In genomic region chr3:196144383-196145105, GRCh38 we compare ENCODE assay signal across 16 cellular contexts.
DNase-seq lines count a peak whose midpoint lies in the region; ATAC-seq lines count a peak whose summit lies in the region.
"Had no signal": no experiment of that assay in that cellular context is flagged by ENCODE, and none has a peak within 500 bp of the region (broad histone marks: within the 10 kb centered on the region; RNA-seq: fewer than 3 reads in every experiment).

No MANE protein-coding gene starts in this region.

- intact Hi-C loops in head of caudate nucleus (cut with DNase I) = no loop called here

- no peaks in the 10 kb centered on the region for H3K27me3 Mint-ChIP-seq in activated naive CD4-positive, alpha-beta T cell treated with anti-CD3 and anti-CD28 coated beads, Interleukin-2, amount 50 U/mL, for 24 hours
- no peaks in the 10 kb centered on the region for H3K27me3 Mint-ChIP-seq in T-helper 1 cell treated with Interleukin-12 subunit alpha and Interleukin-12 subunit beta and Interleukin-4 antibody, amounts not matched to agents 30 μg/mL and 1 μg/mL, for 36 hours (ENCODE audit: low read depth)

- H3K4me1 Mint-ChIP-seq in activated naive CD4-positive, alpha-beta T cell treated with anti-CD3 and anti-CD28 coated beads, Interleukin-2, amount 50 U/mL, for 24 hours = no peaks in the 10 kb centered on the region
- peaks cover 17% of the 10 kb centered on the region for H3K4me1 Mint-ChIP-seq in T-helper 1 cell treated with Interleukin-12 subunit alpha and Interleukin-12 subunit beta and Interleukin-4 antibody, amounts not matched to agents 30 μg/mL and 1 μg/mL, for 36 hours (ENCODE audit: low read depth)

- no peaks in the 10 kb centered on the region for H3K36me3 Mint-ChIP-seq in activated naive CD4-positive, alpha-beta T cell treated with anti-CD3 and anti-CD28 coated beads, Interleukin-2, amount 50 U/mL, for 24 hours
- H3K36me3 Mint-ChIP-seq in activated naive CD4-positive, alpha-beta T cell treated with anti-CD3 and anti-CD28 coated beads, Interleukin-2, amount 50 U/mL, for 72 hours = no peaks in the 10 kb centered on the region
- H3K36me3 Mint-ChIP-seq in T-helper 1 cell treated with Interleukin-12 subunit alpha and Interleukin-12 subunit beta and Interleukin-4 antibody, amounts not matched to agents 30 μg/mL and 1 μg/mL, for 36 hours (ENCODE audit: low read depth) = peaks cover 2% of the 10 kb centered on the region

- H3K27ac ChIP-seq in epithelial cell of prostate = peak overlapping the region; percentile 37
- H3K27ac ChIP-seq: colonic mucosa, gastroesophageal sphincter, WERI-Rb-1 had no signal

- H3K9me3 Mint-ChIP-seq in activated naive CD4-positive, alpha-beta T cell treated with anti-CD3 and anti-CD28 coated beads, Interleukin-2, amount 50 U/mL, for 24 hours = no peaks in the 10 kb centered on the region
- no peaks in the 10 kb centered on the region for H3K9me3 Mint-ChIP-seq in activated naive CD4-positive, alpha-beta T cell treated with anti-CD3 and anti-CD28 coated beads, Interleukin-2, amount 50 U/mL, for 72 hours
- no peaks in the 10 kb centered on the region for H3K9me3 Mint-ChIP-seq in T-helper 1 cell treated with Interleukin-12 subunit alpha and Interleukin-12 subunit beta and Interleukin-4 antibody, amounts not matched to agents 30 μg/mL and 1 μg/mL, for 36 hours

- H3K4me3 Mint-ChIP-seq in activated naive CD4-positive, alpha-beta T cell treated with anti-CD3 and anti-CD28 coated beads, Interleukin-2, amount 50 U/mL, for 24 hours = peak overlapping the region; percentile 23
- H3K4me3 Mint-ChIP-seq in T-helper 1 cell treated with Interleukin-12 subunit alpha and Interleukin-12 subunit beta and Interleukin-4 antibody, amounts not matched to agents 30 μg/mL and 1 μg/mL, for 36 hours = no peak overlapping the region

- no peak for DNase-seq in activated naive CD4-positive, alpha-beta T cell treated with anti-CD3 and anti-CD28 coated beads, Interleukin-2, amount 50 U/mL, for 72 hours (ENCODE audit: low spot score in 2 of 2)
- DNase-seq in epithelial cell of prostate (ENCODE audit: low read depth, low spot score) (no peak), stromal cell of bone marrow (ENCODE audit: low read depth) (peak; percentile 11), head of caudate nucleus (no peak), COR-L47 (lab: John Stamatoyannopoulos, UW) (no peak), T1000 (lab: John Stamatoyannopoulos, UW) (no peak)
- DNase-seq: AML-193; colonic mucosa; GF-D8; NCI-H1105 treated with DMSO at 0.1 percent for 48 hours; NCI-H524; stimulated activated CD4-positive, alpha-beta T cell treated with anti-CD3 and anti-CD28 coated beads, Interleukin-12 subunit alpha, Interleukin-12 subunit beta, amount 100 ng/mL, for 4 hours; WERI-Rb-1 had no signal

- no peak overlapping the region for H3K27ac Mint-ChIP-seq in activated naive CD4-positive, alpha-beta T cell treated with anti-CD3 and anti-CD28 coated beads, Interleukin-2, amount 50 U/mL, for 24 hours
- peak overlapping the region in 1 of 2 donors; percentile 32 for H3K27ac Mint-ChIP-seq in activated naive CD4-positive, alpha-beta T cell treated with anti-CD3 and anti-CD28 coated beads, Interleukin-2, amount 50 U/mL, for 72 hours
- H3K27ac Mint-ChIP-seq in T-helper 1 cell treated with Interleukin-12 subunit alpha and Interleukin-12 subunit beta and Interleukin-4 antibody, amounts not matched to agents 30 μg/mL and 1 μg/mL, for 36 hours = peak overlapping the region; percentile 22

- no peak for ATAC-seq in activated naive CD4-positive, alpha-beta T cell treated with anti-CD3 and anti-CD28 coated beads, Interleukin-2, amount 50 U/mL, for 72 hours
- ATAC-seq: gastroesophageal sphincter had no signal
